ENCODE assay signal across 11 cellular contexts in genomic region chr11:122189259-122189658, GRCh38.
A peak's percentile ranks its signal among the peaks of the same experiment; 100 is the strongest.
DNase-seq lines count a peak whose midpoint lies in the region; ATAC-seq and TF ChIP-seq lines count a peak whose summit lies in the region.
"Had no signal": no experiment of that assay in that cellular context is flagged by ENCODE, and none has a peak within 500 bp of the region (broad histone marks: within the 10 kb centered on the region; RNA-seq: fewer than 3 reads in every experiment).

No MANE protein-coding gene starts in this region.

- TF ChIP-seq CTCF in Calu3 (IDR thresholded peaks at IDR 0.05; ENCODE audit: unreplicated experiment) = no peak
- TF ChIP-seq CTCF in fibroblast of the aortic adventitia (IDR thresholded peaks at IDR 0.05; ENCODE audit: insufficient read depth, low read length) = peak; percentile 16

- intact Hi-C loops in Calu3 (cut with micrococcal nuclease; ENCODE audit: unreplicated experiment) = no loop called here

- DNase-seq in Calu3 (peak; percentile 3), SW 1271 (lab: John Stamatoyannopoulos, UW) (peak; percentile 88 to 97), fibroblast of the aortic adventitia (ENCODE audit: low read depth) (peak; percentile 99), renal cortical epithelial cell (ENCODE audit: low read depth) (peak; percentile 96), NCI-H1417 treated with DMSO at 0.1 percent for 48 hours (lab: John Stamatoyannopoulos, UW) (no peak)
- DNase-seq: DMS79 treated with DMSO at 0.1 percent for 48 hours, NCI-H446 had no signal

- H3K36me3 Mint-ChIP-seq in Calu3 (ENCODE audit: insufficient read depth, unreplicated experiment) = no peaks in the 10 kb centered on the region
- no peaks in the 10 kb centered on the region for H3K36me3 Mint-ChIP-seq in activated T-helper 17 cell treated with anti-CD3 and anti-CD28 coated beads, Interleukin-2, amount 50 U/mL, for 72 hours (ENCODE audit: low read depth)

- no TSS peak for BruUV-seq in Calu3 (replicated peaks; lab: Mats Ljungman, UMichigan)

- no peak overlapping the region for H3K4me3 ChIP-seq in fibroblast of the aortic adventitia (ENCODE audit: low read depth, low read length)

- peaks cover 10% of the 10 kb centered on the region for H3K4me1 Mint-ChIP-seq in Calu3 (ENCODE audit: low read depth, unreplicated experiment)
- H3K4me1 Mint-ChIP-seq in activated T-helper 17 cell treated with anti-CD3 and anti-CD28 coated beads, Interleukin-2, amount 50 U/mL, for 72 hours = no peaks in the 10 kb centered on the region

- H3K27ac Mint-ChIP-seq in Calu3 (ENCODE audit: unreplicated experiment) = no peak overlapping the region
- no peak overlapping the region for H3K27ac Mint-ChIP-seq in activated T-helper 17 cell treated with anti-CD3 and anti-CD28 coated beads, Interleukin-2, amount 50 U/mL, for 72 hours
- H3K27ac Mint-ChIP-seq: mesothelial cell of epicardium had no signal

- peaks cover 8% of the 10 kb centered on the region for H3K9me3 Mint-ChIP-seq in Calu3 (ENCODE audit: low read depth, unreplicated experiment)
- no peaks in the 10 kb centered on the region for H3K9me3 Mint-ChIP-seq in activated T-helper 17 cell treated with anti-CD3 and anti-CD28 coated beads, Interleukin-2, amount 50 U/mL, for 72 hours

- H3K4me3 Mint-ChIP-seq in Calu3 (ENCODE audit: low read depth, unreplicated experiment) = no peak overlapping the region
- H3K4me3 Mint-ChIP-seq in activated T-helper 17 cell treated with anti-CD3 and anti-CD28 coated beads, Interleukin-2, amount 50 U/mL, for 72 hours = no peak overlapping the region
- H3K4me3 Mint-ChIP-seq: mesothelial cell of epicardium had no signal

- CTCF ChIA-PET in Calu3 (lab: Charles Lee) = no interaction called here

- ATAC-seq in activated T-helper 17 cell treated with anti-CD3 and anti-CD28 coated beads, Interleukin-2, amount 50 U/mL, for 72 hours (replicated peaks) = no peak
- no peak for ATAC-seq in HG03439 (IDR thresholded peaks at IDR 0.05; ENCODE audit: unreplicated experiment)
- ATAC-seq in HG03432 (IDR thresholded peaks at IDR 0.05; ENCODE audit: unreplicated experiment) = no peak

- no peaks in the 10 kb centered on the region for H3K27me3 Mint-ChIP-seq in Calu3 (ENCODE audit: unreplicated experiment)
- peaks cover 7% of the 10 kb centered on the region for H3K27me3 Mint-ChIP-seq in activated T-helper 17 cell treated with anti-CD3 and anti-CD28 coated beads, Interleukin-2, amount 50 U/mL, for 72 hours
